Comparison of ENCODE assay signal across 1 cellular context in genomic region chr4:4504783-4505182, GRCh38.
TF ChIP-seq lines count a peak whose summit lies in the region.

No MANE protein-coding gene starts in this region.

TF ChIP-seq in HepG2, 621 proteins besides CTCF, POLR2A, EP300 and RAD21 (continued from another document):
- TF ChIP-seq REPIN1 (CRISPR knock-in tag; IDR thresholded peaks at IDR 0.05; ENCODE audit: borderline replicate concordance, low read depth) (no peak), ZFP90 (CRISPR knock-in tag; IDR thresholded peaks at IDR 0.05; ENCODE audit: borderline replicate concordance) (no peak), CENPBD1 (CRISPR knock-in tag; IDR thresholded peaks at IDR 0.05; ENCODE audit: borderline replicate concordance, low read depth) (no peak)
TF ChIP-seq in HepG2: peak in this region for 2.
